In genomic region chr3:126134219-126134975, GRCh38 we compare ENCODE assay signal across 8 cellular contexts. TPM values are rescaled to one million over a fixed set of nuclear protein-coding genes. Genes with fewer than 3 reads are reported as not detected.
DNase-seq lines count a peak whose midpoint lies in the region; ATAC-seq and TF ChIP-seq lines count a peak whose summit lies in the region.

No MANE protein-coding gene starts in this region.

- H3K27me3 Mint-ChIP-seq in CD4-positive, alpha-beta T cell: peaks cover 36% of the 10 kb centered on the region
- H3K27me3 Mint-ChIP-seq in HFFc6 (ENCODE audit: insufficient read depth): peaks cover 32% of the 10 kb centered on the region
- H3K27me3 Mint-ChIP-seq in activated T-cell treated with anti-CD3 and anti-CD28 coated beads, Interleukin-2, amount 50 U/mL, for 24 hours: peaks cover 42% of the 10 kb centered on the region

- intact Hi-C loops in CD4-positive, alpha-beta T cell (cut with DNase I, micrococcal nuclease): loop anchor here (1.0 to 10.0 kb wide), 3 partner anchors 250 to 1410 kb away; no protein-coding TSS in a partner anchor
- intact Hi-C loops in transverse colon (cut with DNase I; ENCODE audit: low total_unique reads): loop anchor here (5.0 kb wide), 1 partner anchor 73 kb away; no protein-coding TSS in a partner anchor

- H2AK5ac ChIP-seq in neuronal stem cell (ENCODE audit: low read depth, low read length): peak overlapping the region; percentile 53

- CTCF ChIA-PET in CD4-positive, alpha-beta T cell (lab: Charles Lee): no interaction called here

- H3K36me3 Mint-ChIP-seq in CD4-positive, alpha-beta T cell (ENCODE audit: low read depth): no peaks in the 10 kb centered on the region
- H3K36me3 Mint-ChIP-seq in HFFc6 (ENCODE audit: low read depth): no peaks in the 10 kb centered on the region
- H3K36me3 Mint-ChIP-seq in activated T-cell treated with anti-CD3 and anti-CD28 coated beads, Interleukin-2, amount 50 U/mL, for 24 hours (ENCODE audit: low read depth): no peaks in the 10 kb centered on the region

- in situ Hi-C loops in transverse colon (cut with MboI; ENCODE audit: low pct_ligation_motif_present in 1 of 4, low pct_unique_long_range_greater_than_20kb in 1 of 4, low sequenced_read_pairs in 3 of 4): loop anchor here in 3 of 4 donors (5.0 to 25.0 kb wide), 3 partner anchors 253 to 260 kb away; partner anchors contain the start of gene CFAP100 (in 3 of the 3)

- no peak overlapping the region for H3K4me3 Mint-ChIP-seq in CD4-positive, alpha-beta T cell
- H3K4me3 Mint-ChIP-seq in HFFc6: no peak overlapping the region
- no peak overlapping the region for H3K4me3 Mint-ChIP-seq in activated T-cell treated with anti-CD3 and anti-CD28 coated beads, Interleukin-2, amount 50 U/mL, for 24 hours

- peak overlapping the region; percentile 49 for H2BK12ac ChIP-seq in neuronal stem cell (ENCODE audit: low read length)

- H2AFZ ChIP-seq in neuronal stem cell (ENCODE audit: low read length): peak overlapping the region; percentile 71

- H3K18ac ChIP-seq in neuronal stem cell (ENCODE audit: low read length): peak overlapping the region; percentile 70

- no CpG with 5 or more reads among the region's 23 CpGs for WGBS in neuronal stem cell (ENCODE audit: extremely low coverage in 2 of 2, insufficient read length in 2 of 2, insufficient replicate concordance in 1 of 2), 2 donors
- WGBS in transverse colon (ENCODE audit: low coverage in 1 of 2), 2 donors: 45% methylated on average over 23 of the region's 23 CpGs; no CpG with 5 or more reads in 1 of the 2 donors

- H3K4me1 ChIP-seq in neuronal stem cell (ENCODE audit: control insufficient read depth in 2 of 2, insufficient read depth in 1 of 2, low read depth in 1 of 2, low read length in 2 of 2) (peaks cover 0 to 9% of the 10 kb centered on the region in 2 donors), transverse colon (peaks cover 0 to 2% (median 0%) of the 10 kb centered on the region in 4 donors)

- H3K23ac ChIP-seq in neuronal stem cell (ENCODE audit: low read depth, low read length, poor library complexity): no peak overlapping the region

- H3K4ac ChIP-seq in neuronal stem cell (ENCODE audit: low read length): no peak overlapping the region

- TF ChIP-seq CTCF in CD4-positive, alpha-beta T cell (IDR thresholded peaks at IDR 0.05): peak; percentile 68
- TF ChIP-seq CTCF in HFFc6 (IDR thresholded peaks at IDR 0.05) (peak; percentile 92), transverse colon (IDR thresholded peaks at IDR 0.05) (peak; percentile 74 to 84 (median 82))

- no peak overlapping the region for H3K4me2 ChIP-seq in neuronal stem cell (ENCODE audit: insufficient read depth, low read length, poor library complexity, severe bottlenecking)

- H3K36me3 ChIP-seq in neuronal stem cell (replicated peaks in 1 of 2; ENCODE audit: control insufficient read depth in 2 of 2, insufficient read depth in 2 of 2, low read length in 2 of 2) (no peaks in the 10 kb centered on the region), transverse colon (no peaks in the 10 kb centered on the region)

- POLR2A ChIA-PET in CD4-positive, alpha-beta T cell (lab: Charles Lee): no interaction called here

- H3K4me1 Mint-ChIP-seq in CD4-positive, alpha-beta T cell (ENCODE audit: low read depth): no peaks in the 10 kb centered on the region
- 0 out of 2 replicates have a peak, but pooled peaks cover 6% of the 10 kb centered on the region for H3K4me1 Mint-ChIP-seq in HFFc6 (ENCODE audit: low read depth)
- no peaks in the 10 kb centered on the region for H3K4me1 Mint-ChIP-seq in activated T-cell treated with anti-CD3 and anti-CD28 coated beads, Interleukin-2, amount 50 U/mL, for 24 hours (ENCODE audit: low read depth)

- no peak overlapping the region for H4K91ac ChIP-seq in neuronal stem cell (ENCODE audit: low read depth, low read length, poor library complexity)

- H4K8ac ChIP-seq in neuronal stem cell (ENCODE audit: low read depth, low read length): no peak overlapping the region

- peak overlapping the region; percentile 75 for H2BK15ac ChIP-seq in neuronal stem cell (ENCODE audit: low read length)

- TF ChIP-seq POLR2A in transverse colon (IDR thresholded peaks at IDR 0.05): no peak

- no peak overlapping the region for H3K27ac ChIP-seq in CD4-positive, alpha-beta T cell (ENCODE audit: low read depth, low read length)
- H3K27ac ChIP-seq in neuronal stem cell (replicated peaks; ENCODE audit: low read length): no peak overlapping the region
- H3K27ac ChIP-seq in transverse colon: no peak overlapping the region

- H2BK5ac ChIP-seq in neuronal stem cell (ENCODE audit: low read length): no peak overlapping the region

- H3K27ac Mint-ChIP-seq in CD4-positive, alpha-beta T cell: no peak overlapping the region
- no peak overlapping the region for H3K27ac Mint-ChIP-seq in HFFc6
- no peak overlapping the region for H3K27ac Mint-ChIP-seq in activated T-cell treated with anti-CD3 and anti-CD28 coated beads, Interleukin-2, amount 50 U/mL, for 24 hours

- no peaks in the 10 kb centered on the region for H3K9me3 Mint-ChIP-seq in CD4-positive, alpha-beta T cell
- H3K9me3 Mint-ChIP-seq in HFFc6: no peaks in the 10 kb centered on the region; the same call in 1 of the 2 replicates
- no peaks in the 10 kb centered on the region for H3K9me3 Mint-ChIP-seq in activated T-cell treated with anti-CD3 and anti-CD28 coated beads, Interleukin-2, amount 50 U/mL, for 24 hours

- H3K27me3 ChIP-seq in CD4-positive, alpha-beta T cell (ENCODE audit: control insufficient read depth, insufficient read depth, low read length): no peaks in the 10 kb centered on the region
- H3K27me3 ChIP-seq in neuronal stem cell (ENCODE audit: control insufficient read depth in 3 of 3, insufficient read depth in 3 of 3, low read depth in 1 of 3, low read length in 3 of 3) (peaks cover 0 to 43% (median 0%) of the 10 kb centered on the region in 3 experiments), transverse colon (peaks cover 4% of the 10 kb centered on the region)

- H3K9ac ChIP-seq in neuronal stem cell (ENCODE audit: low read depth, low read length, poor library complexity): no peak overlapping the region

- TF ChIP-seq EP300 in transverse colon (IDR thresholded peaks at IDR 0.05; ENCODE audit: low read depth): no peak

- H3K79me1 ChIP-seq in neuronal stem cell (ENCODE audit: low read depth, low read length): no peaks in the 10 kb centered on the region

- no peak overlapping the region for H3K14ac ChIP-seq in neuronal stem cell (ENCODE audit: low read length)

- no peak overlapping the region for H2BK120ac ChIP-seq in neuronal stem cell (ENCODE audit: low read depth, low read length)

- peak; percentile 11 to 41 (median 22) for DNase-seq in CD4-positive, alpha-beta T cell
- DNase-seq in HFFc6: peak; percentile 16
- DNase-seq in NCI-H82 (lab: John Stamatoyannopoulos, UW): peak; percentile 86
- peak; percentile 62 for DNase-seq in activated T-cell treated with anti-CD3 and anti-CD28 coated beads, Interleukin-2, amount 50 U/mL, for 24 hours
- peak; percentile 14 for DNase-seq in fibroblast of the conjunctiva (ENCODE audit: low read depth)
- peak; percentile 72 for DNase-seq in neuronal stem cell (ENCODE audit: low spot score)
- DNase-seq in transverse colon: peak; percentile 65

- H3K4me3 ChIP-seq in neuronal stem cell (ENCODE audit: low read length in 2 of 2) (no peak overlapping the region), transverse colon (no peak overlapping the region)

- H3K9me3 ChIP-seq in CD4-positive, alpha-beta T cell (ENCODE audit: control insufficient read depth, low read length): no peaks in the 10 kb centered on the region
- H3K9me3 ChIP-seq in neuronal stem cell (replicated peaks in 1 of 2; ENCODE audit: control insufficient read depth in 2 of 2, insufficient read depth in 1 of 2, low read depth in 1 of 2, low read length in 2 of 2) (no peaks in the 10 kb centered on the region), transverse colon (no peaks in the 10 kb centered on the region)

- ATAC-seq in CD4-positive, alpha-beta T cell (ENCODE audit: poor library complexity): peak; percentile 62
- ATAC-seq in HG03469 (IDR thresholded peaks at IDR 0.05; ENCODE audit: unreplicated experiment): no peak

RNA-seq across cellular contexts. Expression of gene ALDH1L1, which starts 46.0 kb away (rescaled TPM):
- total RNA-seq in CD4-positive, alpha-beta T cell: not detected
- under 1 TPM in 1 of 6 experiments, not detected in 5; 0.05 TPM for total RNA-seq in HFFc6 (2021; fragmentation: NEBNext Ultra II Directional; extraction: Animal tissue kit (Norgen Biotek cat#: 25700))
- polyA plus RNA-seq in neuronal stem cell (2013, experiment 1 of 2): 0.57 TPM
- 0.60 TPM for polyA plus RNA-seq in neuronal stem cell (2013, experiment 2 of 2)
- 10 to 100 TPM in 2 of 4 donors, 1 to 10 TPM in 2; 5.9 to 32.2 (median 16.1) TPM for total RNA-seq in transverse colon

RNA-seq across cellular contexts. Expression of gene SLC41A3, which starts 50.5 kb away (rescaled TPM):
- total RNA-seq in CD4-positive, alpha-beta T cell: 10 to 100 TPM; 26.5 to 29.1 TPM
- total RNA-seq in HFFc6 (2021; fragmentation: NEBNext Ultra II Directional; extraction: Animal tissue kit (Norgen Biotek cat#: 25700)): 10 to 100 TPM; 41.6 to 54.8 (median 44.7) TPM
- polyA plus RNA-seq in neuronal stem cell (2013, experiment 1 of 2): 46.4 TPM
- polyA plus RNA-seq in neuronal stem cell (2013, experiment 2 of 2): 47.5 TPM
- total RNA-seq in transverse colon: 10 to 100 TPM; 22.7 to 41.5 (median 29.1) TPM

Comparison
In these comparisons a context has a peak if more than half of its experiments do, and no peak if none do; other contexts are left out.
1. DNase-seq: peak in every context shown above with its lines; median percentile 86 in NCI-H82; 72 in neuronal stem cell; 65 in transverse colon; 62 in activated T-cell treated with anti-CD3 and anti-CD28 coated beads, Interleukin-2, amount 50 U/mL, for 24 hours; 22 in CD4-positive, alpha-beta T cell; 16 in HFFc6; 14 in fibroblast of the conjunctiva.
2. RNA of gene ALDH1L1, which starts 46.0 kb away (total RNA-seq): 5.9 to 32.2 TPM in transverse colon; 0.05 TPM in HFFc6 and not detected in CD4-positive, alpha-beta T cell; every median in the first group is over 4 times any median in the second.
3. Peak in every context shown above with its lines, with median percentiles within 50 percentile points of each other: CTCF ChIP-seq.